In the genomic region with DNA sequence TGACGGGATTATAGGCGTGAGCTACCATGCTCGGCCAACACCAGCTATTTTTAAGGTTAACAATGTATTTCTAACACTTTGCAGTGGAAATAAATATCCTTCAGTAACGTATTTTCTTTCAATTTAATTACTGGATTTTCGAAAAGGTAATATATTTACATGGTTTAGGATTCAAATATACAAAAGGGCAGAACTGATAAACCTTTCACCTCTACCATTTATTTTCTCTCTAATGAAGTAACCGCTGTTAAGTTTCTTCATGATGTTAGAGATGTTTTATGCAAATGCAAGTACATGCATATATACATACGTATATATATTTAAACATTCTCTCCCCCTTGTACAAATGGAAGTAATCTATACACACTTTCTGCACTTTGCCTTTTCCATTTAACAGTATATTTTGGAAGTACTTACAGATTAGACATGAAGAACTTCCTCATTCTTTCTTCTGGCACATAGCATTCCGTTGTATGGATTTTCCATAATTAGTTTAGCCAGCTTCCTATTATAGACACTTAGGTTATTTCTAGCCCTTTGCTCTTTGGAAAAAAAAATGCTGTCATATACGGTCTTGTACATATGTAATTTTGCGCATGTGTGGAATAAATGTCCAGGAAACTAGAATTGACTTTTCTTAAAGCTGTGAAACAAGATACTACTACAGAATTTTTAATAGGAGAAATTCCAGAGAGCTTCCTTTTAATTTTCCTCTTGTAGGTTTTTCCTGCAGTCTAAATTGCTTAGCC, we compare ENCODE assay signal across 8 cellular contexts. TPM values are rescaled to one million over a fixed set of nuclear protein-coding genes. Genes with fewer than 3 reads are reported as not detected.
DNase-seq lines count a peak whose midpoint lies in the region; ATAC-seq and TF ChIP-seq lines count a peak whose summit lies in the region.

No MANE protein-coding gene starts in this region.

- intact Hi-C loops in esophagus muscularis mucosa (cut with DNase I): no loop called here

- TF ChIP-seq CTCF in GM12865 (IDR thresholded peaks at IDR 0.05; ENCODE audit: insufficient read depth, low read depth, low read length, missing control alignments) (no peak), esophagus muscularis mucosa (IDR thresholded peaks at IDR 0.05) (no peak)

- H2AFZ ChIP-seq in ACC112 (ENCODE audit: low read length, unreplicated experiment): peak overlapping the region; percentile 45

- H3K27me3 ChIP-seq in ACC112 (ENCODE audit: insufficient read depth, low read length) (no peaks in the 10 kb centered on the region), esophagus muscularis mucosa (no peaks in the 10 kb centered on the region)

- DNase-seq in GM12865 (ENCODE audit: low read depth) (no peak), SK-N-MC (ENCODE audit: low read depth, low spot score) (no peak), esophagus muscularis mucosa (ENCODE audit: extremely low spot score) (no peak), renal cortical epithelial cell (ENCODE audit: low read depth) (peak; percentile 59), epidermal melanocyte (ENCODE audit: insufficient read length, low spot score) (no peak)
- no peak for DNase-seq in activated CD4-positive, alpha-beta T cell treated with anti-CD3 and anti-CD28 coated beads for 4 hours

- H3K9me3 ChIP-seq in SK-N-MC (ENCODE audit: low read depth, low read length): no peaks in the 10 kb centered on the region
- no peaks in the 10 kb centered on the region for H3K9me3 ChIP-seq in esophagus muscularis mucosa

- no peak for TF ChIP-seq POLR2A in esophagus muscularis mucosa (IDR thresholded peaks at IDR 0.05; ENCODE audit: low read depth)

- H3K36me3 ChIP-seq in ACC112 (ENCODE audit: insufficient read depth, low read length): no peaks in the 10 kb centered on the region
- no peaks in the 10 kb centered on the region for H3K36me3 ChIP-seq in SK-N-MC (ENCODE audit: insufficient read depth, low read length)
- H3K36me3 ChIP-seq in esophagus muscularis mucosa: no peaks in the 10 kb centered on the region

- H3K4me1 ChIP-seq in ACC112 (ENCODE audit: control insufficient read depth, insufficient read depth, low read length, unreplicated experiment) (peaks cover 9% of the 10 kb centered on the region), esophagus muscularis mucosa (peaks cover 11 to 33% (median 24%) of the 10 kb centered on the region in 4 donors)

- 7% methylated on average over 10 of the region's 10 CpGs for WGBS in esophagus muscularis mucosa

- no peak for TF ChIP-seq EP300 in esophagus muscularis mucosa (IDR thresholded peaks at IDR 0.05)

- no peak for ATAC-seq in GM18861 (IDR thresholded peaks at IDR 0.05; ENCODE audit: unreplicated experiment)

- H3K79me2 ChIP-seq in ACC112 (ENCODE audit: control insufficient read depth, insufficient read depth, low read length, unreplicated experiment): no peaks in the 10 kb centered on the region

- peak overlapping the region; percentile 63 for H3K9ac ChIP-seq in SK-N-MC (ENCODE audit: insufficient read length)

- no peak overlapping the region for H3K27ac ChIP-seq in ACC112 (ENCODE audit: low read depth, low read length)
- peak overlapping the region; percentile 50; the same call in 1 of the 2 replicates for H3K27ac ChIP-seq in SK-N-MC
- H3K27ac ChIP-seq in esophagus muscularis mucosa (replicated peaks in 1 of 4): peak overlapping the region; percentile 86 to 95 (median 91)

- H3K4me3 ChIP-seq in ACC112 (ENCODE audit: low read depth, low read length) (peak overlapping the region; percentile 89), GM12865 (ENCODE audit: low read depth, low read length) (peak overlapping the region; percentile 93), SK-N-MC (peak overlapping the region; percentile 82), esophagus muscularis mucosa (peak overlapping the region; percentile 63 to 75 (median 70))

RNA-seq across cellular contexts. Expression of gene HJV, which starts 14.9 kb away (rescaled TPM):
- total RNA-seq in esophagus muscularis mucosa: not detected
- not detected in 2 replicates for total RNA-seq in renal cortical epithelial cell

RNA-seq across cellular contexts. Expression of gene TXNIP, which starts 40.0 kb away (rescaled TPM):
- 1,000 to 10,000 TPM; 1,186 to 4,171 (median 2,482) TPM for total RNA-seq in esophagus muscularis mucosa
- total RNA-seq in renal cortical epithelial cell: 294 and 1,145 TPM in 2 replicates
